14 cellular contexts compared by ENCODE assay signal in the genomic region with DNA sequence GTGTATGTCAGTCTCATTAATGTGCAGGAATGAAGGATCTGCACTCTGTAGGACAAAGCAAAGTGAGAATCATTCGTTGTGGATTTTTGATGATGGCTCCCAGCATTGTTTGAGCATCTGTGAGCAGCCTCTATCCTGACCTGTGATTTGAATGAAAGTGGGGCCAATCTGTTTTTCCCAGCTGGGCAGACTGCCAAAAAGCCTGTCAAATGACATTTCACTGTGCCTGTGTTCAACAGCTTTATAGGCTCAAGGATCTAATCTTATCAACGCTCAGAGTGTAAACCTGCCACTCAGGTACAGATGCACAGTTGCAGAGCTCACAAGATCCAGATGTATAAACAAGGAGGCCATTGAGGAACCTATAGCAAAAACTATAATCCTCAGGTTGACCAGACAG.
DNase-seq lines count a peak whose midpoint lies in the region; ATAC-seq and TF ChIP-seq lines count a peak whose summit lies in the region.
"Had no signal": no experiment of that assay in that cellular context is flagged by ENCODE, and none has a peak within 500 bp of the region (broad histone marks: within the 10 kb centered on the region; RNA-seq: fewer than 3 reads in every experiment).

No MANE protein-coding gene starts in this region.

- DNase-seq in NCI-H1092 (lab: John Stamatoyannopoulos, UW) (peak; percentile 51), NCI-H526 (lab: John Stamatoyannopoulos, UW) (peak; percentile 85 to 93), coronary artery (ENCODE audit: low spot score) (peak; percentile 14), superior temporal gyrus (ENCODE audit: extremely low spot score) (peak; percentile 52), DMS79 treated with DMSO at 0.1 percent for 48 hours (lab: John Stamatoyannopoulos, UW) (no peak), kidney tubule cell (ENCODE audit: low spot score) (no peak)
- DNase-seq: activated CD4-positive, alpha-beta memory T cell treated with anti-CD3 and anti-CD28 coated beads, Interleukin-2, amount 10 ng/mL, durations not matched to agents 7 days and 5 days; NCI-H187 treated with DMSO at 0.1 percent for 48 hours; stimulated activated naive CD4-positive, alpha-beta T cell had no signal

- no peak for ATAC-seq in GM21717 (IDR thresholded peaks at IDR 0.05; ENCODE audit: unreplicated experiment)

- no peak overlapping the region for H3K4me3 ChIP-seq in coronary artery
- H3K4me3 ChIP-seq: adrenal gland, HAP-1, skin epidermis had no signal

- TF ChIP-seq CTCF in coronary artery (IDR thresholded peaks at IDR 0.05), result no peak

- no peak overlapping the region for H3K27ac ChIP-seq in coronary artery
- H3K27ac ChIP-seq: KMS-11, skin epidermis had no signal

Comparison
In these comparisons a context has a peak if more than half of its experiments do, and no peak if none do; other contexts are left out.
1. DNase-seq: peak in NCI-H1092 (single experiment), NCI-H526 (2 of 2), coronary artery (single experiment) and superior temporal gyrus (single experiment); none in DMS79 treated with DMSO at 0.1 percent for 48 hours (single experiment) and kidney tubule cell (single experiment).